26 cellular contexts compared by ENCODE assay signal in the genomic region with DNA sequence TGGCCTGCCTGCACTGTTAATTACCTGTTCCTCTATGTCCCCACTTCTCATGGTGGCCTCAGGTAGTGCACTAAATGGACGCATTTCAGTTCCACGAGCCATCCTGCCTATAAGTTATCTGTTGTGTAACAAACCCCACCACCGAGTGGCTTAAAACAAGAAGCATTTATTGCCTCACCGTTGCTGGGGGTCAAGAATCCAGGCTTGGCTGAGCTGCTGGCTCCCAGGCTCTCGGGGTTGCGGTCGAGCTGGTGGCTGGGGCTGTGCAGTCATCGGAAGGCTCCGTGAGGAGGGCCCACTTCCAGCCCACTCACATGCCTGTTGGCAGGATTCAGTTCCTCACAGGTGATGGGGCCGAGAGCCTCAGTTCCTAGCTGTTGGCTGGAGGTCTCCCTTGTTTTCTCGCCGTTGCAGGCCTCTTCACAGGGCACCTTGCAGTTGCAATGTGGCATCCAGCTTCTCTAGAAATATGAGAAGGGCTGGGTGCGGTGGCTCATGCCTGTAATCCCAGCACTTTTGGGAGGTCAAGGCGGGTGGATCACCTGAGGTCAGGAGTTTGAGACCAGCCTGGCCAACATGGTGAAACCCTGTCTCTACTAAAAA. TPM values are rescaled to one million over a fixed set of nuclear protein-coding genes. Genes with fewer than 3 reads are reported as not detected.
DNase-seq lines count a peak whose midpoint lies in the region; ATAC-seq and TF ChIP-seq lines count a peak whose summit lies in the region.
"Had no signal": no experiment of that assay in that cellular context is flagged by ENCODE, and none has a peak within 500 bp of the region (broad histone marks: within the 10 kb centered on the region; RNA-seq: fewer than 3 reads in every experiment).

No MANE protein-coding gene starts in this region.

- POLR2A ChIA-PET in activated B cell treated with CpG ODN at 0.5 μM for 24 hours (lab: Charles Lee), result interaction anchor here (0.7 to 2.3 kb wide), 11 partner anchors 16 to 666 kb away, joined by 3 to 20 read pairs (median 7); a partner anchor contains a TSS
- POLR2A ChIA-PET in activated CD4-positive, alpha-beta T cell treated with anti-CD3 and anti-CD28 coated beads for 36 hours (lab: Charles Lee), result no interaction called here

- peaks cover 54% of the 10 kb centered on the region for H3K4me1 Mint-ChIP-seq in activated B cell treated with CpG ODN at 0.5 μM for 24 hours
- peaks cover 13% of the 10 kb centered on the region for H3K4me1 Mint-ChIP-seq in activated CD4-positive, alpha-beta T cell treated with anti-CD3 and anti-CD28 coated beads for 36 hours

- H3K36me3 Mint-ChIP-seq in activated B cell treated with CpG ODN at 0.5 μM for 24 hours (ENCODE audit: low read depth), result peaks cover 15% of the 10 kb centered on the region
- H3K36me3 Mint-ChIP-seq in activated CD4-positive, alpha-beta T cell treated with anti-CD3 and anti-CD28 coated beads for 36 hours (ENCODE audit: low read depth), result peaks cover 4% of the 10 kb centered on the region

- no peaks in the 10 kb centered on the region for H3K9me3 ChIP-seq in right atrium auricular region
- H3K9me3 ChIP-seq: vagina had no signal

- DNase-seq in Daoy (ENCODE audit: low read depth), result peak; percentile 61
- DNase-seq in MV-4-11 (lab: John Stamatoyannopoulos, UW), result peak; percentile 99
- DNase-seq in activated B cell treated with CpG ODN at 0.5 μM for 24 hours, result no peak
- peak; percentile 65 for DNase-seq in renal cortical epithelial cell (ENCODE audit: low read depth)
- DNase-seq in KG1 (lab: John Stamatoyannopoulos, UW), result no peak
- no peak for DNase-seq in activated CD4-positive, alpha-beta T cell treated with anti-CD3 and anti-CD28 coated beads for 36 hours
- DNase-seq in right atrium auricular region (ENCODE audit: low spot score), result no peak
- DNase-seq: activated CD8-positive, alpha-beta memory T cell treated with anti-CD3 and anti-CD28 coated beads for 24 hours; activated T-cell treated with anti-CD3 and anti-CD28 coated beads, Interleukin-2, amount 50 U/mL, for 1 hour; effector CD8-positive, alpha-beta T cell; EL; erythroblast; HFFc6; mesenchymal stem cell; NCI-H1092 treated with DMSO at 0.1 percent for 48 hours; NCI-H2029 treated with DMSO at 0.1 percent for 48 hours; NCI-H226; NCI-H748 treated with DMSO at 0.1 percent for 48 hours; SHP77 treated with DMSO at 0.1 percent for 48 hours; stimulated activated CD4-positive, alpha-beta T cell treated with anti-CD3 and anti-CD28 coated beads, Interleukin-2, amount 100 ng/mL, for 48 hours; T-helper 1 cell had no signal

- no peaks in the 10 kb centered on the region for H3K27me3 Mint-ChIP-seq in activated B cell treated with CpG ODN at 0.5 μM for 24 hours
- no peaks in the 10 kb centered on the region for H3K27me3 Mint-ChIP-seq in activated CD4-positive, alpha-beta T cell treated with anti-CD3 and anti-CD28 coated beads for 36 hours

- H3K27ac ChIP-seq in right atrium auricular region, result no peak overlapping the region
- H3K27ac ChIP-seq: C4-2B, hepatocyte, vagina had no signal

- ATAC-seq in activated B cell treated with CpG ODN at 0.5 μM for 24 hours (ENCODE audit: low read depth) (no peak), HG03175 (IDR thresholded peaks at IDR 0.05; ENCODE audit: unreplicated experiment) (no peak)
- no peak for ATAC-seq in activated CD4-positive, alpha-beta T cell treated with anti-CD3 and anti-CD28 coated beads for 36 hours
- ATAC-seq: stimulated activated effector memory CD8-positive, alpha-beta T cell treated with anti-CD3 and anti-CD28 coated beads, Interleukin-12 subunit alpha, Interleukin-12 subunit beta, amount 100 ng/mL, for 72 hours had no signal

- TF ChIP-seq CTCF in activated B cell treated with CpG ODN at 0.5 μM for 24 hours (IDR thresholded peaks at IDR 0.05) (no peak), right atrium auricular region (IDR thresholded peaks at IDR 0.05) (no peak)

- H3K27me3 ChIP-seq in right atrium auricular region, result no peaks in the 10 kb centered on the region
- H3K27me3 ChIP-seq: hepatocyte, vagina had no signal

- no peaks in the 10 kb centered on the region for H3K36me3 ChIP-seq in right atrium auricular region
- H3K36me3 ChIP-seq: vagina had no signal

- H3K4me1 ChIP-seq in right atrium auricular region, result no peaks in the 10 kb centered on the region
- H3K4me1 ChIP-seq: vagina had no signal

- peak overlapping the region; percentile 45 for H3K4me3 Mint-ChIP-seq in activated B cell treated with CpG ODN at 0.5 μM for 24 hours
- no peak overlapping the region for H3K4me3 Mint-ChIP-seq in activated CD4-positive, alpha-beta T cell treated with anti-CD3 and anti-CD28 coated beads for 36 hours
- H3K4me3 Mint-ChIP-seq: HFFc6; stimulated activated effector memory CD8-positive, alpha-beta T cell treated with anti-CD3 and anti-CD28 coated beads, Interleukin-12 subunit alpha, Interleukin-12 subunit beta, amount 100 ng/mL, for 72 hours had no signal

- peak overlapping the region; percentile 82 for H3K27ac Mint-ChIP-seq in activated B cell treated with CpG ODN at 0.5 μM for 24 hours
- no peak overlapping the region for H3K27ac Mint-ChIP-seq in activated CD4-positive, alpha-beta T cell treated with anti-CD3 and anti-CD28 coated beads for 36 hours
- H3K27ac Mint-ChIP-seq: HFFc6; stimulated activated effector memory CD8-positive, alpha-beta T cell treated with anti-CD3 and anti-CD28 coated beads, Interleukin-12 subunit alpha, Interleukin-12 subunit beta, amount 100 ng/mL, for 72 hours had no signal

- H3K9me3 Mint-ChIP-seq in activated B cell treated with CpG ODN at 0.5 μM for 24 hours, result peaks cover 2% of the 10 kb centered on the region
- H3K9me3 Mint-ChIP-seq in activated CD4-positive, alpha-beta T cell treated with anti-CD3 and anti-CD28 coated beads for 36 hours (ENCODE audit: low read depth), result peaks cover 5% of the 10 kb centered on the region

- H3K4me3 ChIP-seq in right atrium auricular region, result no peak overlapping the region
- H3K4me3 ChIP-seq: hepatocyte, vagina had no signal

- CTCF ChIA-PET in activated B cell treated with CpG ODN at 0.5 μM for 24 hours (lab: Charles Lee), result no interaction called here
- CTCF ChIA-PET in activated CD4-positive, alpha-beta T cell treated with anti-CD3 and anti-CD28 coated beads for 36 hours (lab: Charles Lee), result no interaction called here

- intact Hi-C loops in activated B cell treated with CpG ODN at 0.5 μM for 24 hours (cut with micrococcal nuclease), result no loop called here
- intact Hi-C loops in activated CD4-positive, alpha-beta T cell treated with anti-CD3 and anti-CD28 coated beads for 36 hours (cut with DNase I, micrococcal nuclease), result no loop called here

RNA-seq across cellular contexts. Expression of a gene that starts 6.7 kb away (rescaled TPM):
- 61.2 and 67.8 TPM in 2 replicates for total RNA-seq in Daoy (2014; rRNA removed; shearing (Covaris generic))
- total RNA-seq in activated B cell treated with CpG ODN at 0.5 μM for 24 hours, result 103 and 107 TPM in 2 replicates
- total RNA-seq in renal cortical epithelial cell, result 28.3 and 106 TPM in 2 replicates
- 100 to 1,000 TPM in 1 of 2 experiments, 10 to 100 TPM in 1; 76.9 to 104 TPM for total RNA-seq in activated CD4-positive, alpha-beta T cell treated with anti-CD3 and anti-CD28 coated beads for 36 hours
- total RNA-seq in right atrium auricular region, result 10 to 100 TPM; 64.6 to 81.0 TPM

RNA-seq across cellular contexts. Expression of a gene that starts 23.1 kb away (rescaled TPM):
- total RNA-seq in Daoy (2014; rRNA removed; shearing (Covaris generic)), result 36.9 and 38.4 TPM in 2 replicates
- total RNA-seq in activated B cell treated with CpG ODN at 0.5 μM for 24 hours, result 174 and 205 TPM in 2 replicates
- total RNA-seq in renal cortical epithelial cell, result 30.5 and 36.3 TPM in 2 replicates
- 10 to 100 TPM; 59.5 to 65.7 TPM for total RNA-seq in activated CD4-positive, alpha-beta T cell treated with anti-CD3 and anti-CD28 coated beads for 36 hours
- total RNA-seq in right atrium auricular region, result 10 to 100 TPM; 29.2 to 32.5 TPM

RNA-seq across cellular contexts. Expression of a gene that starts 26.1 kb away (rescaled TPM):
- 17.8 and 29.9 TPM in 2 replicates for total RNA-seq in Daoy (2014; rRNA removed; shearing (Covaris generic))
- total RNA-seq in activated B cell treated with CpG ODN at 0.5 μM for 24 hours, result 70.1 and 88.8 TPM in 2 replicates
- 18.8 and 66.7 TPM in 2 replicates for total RNA-seq in renal cortical epithelial cell
- total RNA-seq in activated CD4-positive, alpha-beta T cell treated with anti-CD3 and anti-CD28 coated beads for 36 hours, result 10 to 100 TPM; 39.6 to 49.9 TPM
- 10 to 100 TPM; 31.1 to 54.0 TPM for total RNA-seq in right atrium auricular region

RNA-seq across cellular contexts. Expression of a gene that starts 31.1 kb away (rescaled TPM):
- 9.9 and 20.1 TPM in 2 replicates for total RNA-seq in Daoy (2014; rRNA removed; shearing (Covaris generic))
- total RNA-seq in activated B cell treated with CpG ODN at 0.5 μM for 24 hours, result 12.0 and 15.0 TPM in 2 replicates
- 13.4 and 24.2 TPM in 2 replicates for total RNA-seq in renal cortical epithelial cell
- 10 to 100 TPM; 15.6 to 18.8 TPM for total RNA-seq in activated CD4-positive, alpha-beta T cell treated with anti-CD3 and anti-CD28 coated beads for 36 hours
- total RNA-seq in right atrium auricular region, result 10 to 100 TPM; 18.5 to 22.5 TPM

RNA-seq across cellular contexts. Expression of a gene that starts 32.9 kb away (rescaled TPM):
- 9.6 and 10.5 TPM in 2 replicates for total RNA-seq in Daoy (2014; rRNA removed; shearing (Covaris generic))
- total RNA-seq in activated B cell treated with CpG ODN at 0.5 μM for 24 hours (21.3 and 28.7 TPM in 2 replicates), renal cortical epithelial cell (3.5 and 10.8 TPM in 2 replicates), right atrium auricular region (10 to 100 TPM; 20.6 to 25.8 TPM)
- 10 to 100 TPM; 16.1 to 20.3 TPM for total RNA-seq in activated CD4-positive, alpha-beta T cell treated with anti-CD3 and anti-CD28 coated beads for 36 hours

Comparison
In these comparisons a context has a peak if more than half of its experiments do, and no peak if none do; other contexts are left out.
1. DNase-seq: peak in Daoy (single experiment), MV-4-11 (single experiment) and renal cortical epithelial cell (single experiment); none in activated B cell treated with CpG ODN at 0.5 μM for 24 hours (single experiment), KG1 (single experiment), activated CD4-positive, alpha-beta T cell treated with anti-CD3 and anti-CD28 coated beads for 36 hours (single experiment) and right atrium auricular region (single experiment).